8 cellular contexts compared by ENCODE assay signal in the genomic region with DNA sequence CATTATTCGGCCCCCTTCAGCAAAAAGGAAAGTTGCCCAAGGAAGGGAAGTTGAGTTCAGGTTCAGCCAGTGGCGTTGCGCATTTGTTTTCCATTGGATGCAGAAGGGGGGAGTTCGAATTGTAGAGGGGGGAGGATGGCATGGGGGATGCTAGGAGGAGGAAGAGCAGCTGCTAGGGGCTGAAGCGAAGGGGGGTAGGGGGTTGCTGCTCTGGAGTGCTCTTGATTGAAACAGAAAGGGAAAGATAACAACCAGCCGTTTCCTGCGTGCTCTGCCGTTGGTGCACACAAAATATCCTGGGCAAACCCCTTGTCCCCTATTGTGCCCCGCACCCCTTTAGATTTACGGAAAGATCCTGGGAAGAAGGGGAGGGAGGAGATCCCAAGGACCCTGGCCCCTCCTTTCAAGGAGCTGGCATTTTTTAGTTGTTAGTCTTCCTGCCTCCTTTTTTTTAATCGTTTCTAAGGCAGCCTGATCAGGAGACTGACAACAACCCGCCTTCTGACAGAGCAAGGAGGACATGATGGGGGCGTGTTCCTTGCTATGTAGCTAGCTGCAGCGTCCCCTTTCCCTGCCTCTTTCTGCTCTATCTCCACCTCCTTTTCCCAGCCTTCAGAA. TPM values are rescaled to one million over a fixed set of nuclear protein-coding genes. Genes with fewer than 3 reads are reported as not detected.
DNase-seq lines count a peak whose midpoint lies in the region; ATAC-seq and TF ChIP-seq lines count a peak whose summit lies in the region.

No MANE protein-coding gene starts in this region.

- CTCF ChIA-PET in PC-9 (lab: Charles Lee): interaction anchor here (0.7 kb wide), 2 partner anchors 60 to 264 kb away, joined by 4 to 14 read pairs; no protein-coding TSS in a partner anchor

- no peaks in the 10 kb centered on the region for H3K9me3 ChIP-seq in PC-9 (ENCODE audit: insufficient read depth, low read depth)
- no peaks in the 10 kb centered on the region for H3K9me3 ChIP-seq in neutrophil
- no peaks in the 10 kb centered on the region for H3K9me3 ChIP-seq in transverse colon

- no peak overlapping the region for H2AFZ ChIP-seq in PC-9

- H3K4me1 ChIP-seq in PC-9 (replicated peaks; ENCODE audit: insufficient read depth) (peaks cover 48% of the 10 kb centered on the region), neutrophil (ENCODE audit: control insufficient read depth in 1 of 2, insufficient read depth in 1 of 2, low read depth in 1 of 2, low read length in 1 of 2) (peaks cover 39 to 45% of the 10 kb centered on the region in 2 experiments), transverse colon (peaks cover 8 to 73% (median 52%) of the 10 kb centered on the region in 4 donors)

- peak overlapping the region; percentile 87 for H3K4me2 ChIP-seq in PC-9

- TF ChIP-seq EP300 in transverse colon (IDR thresholded peaks at IDR 0.05; ENCODE audit: low read depth): no peak

- TF ChIP-seq CTCF in PC-9 (conservative IDR thresholded peaks at IDR 0.05): no peak
- no peak for TF ChIP-seq CTCF in fibroblast of villous mesenchyme (IDR thresholded peaks at IDR 0.05; ENCODE audit: insufficient read depth, low read depth, low read length)
- no peak for TF ChIP-seq CTCF in neutrophil (IDR thresholded peaks at IDR 0.05)
- TF ChIP-seq CTCF in transverse colon (IDR thresholded peaks at IDR 0.05): no peak

- POLR2A ChIA-PET in PC-9 (lab: Charles Lee; ENCODE audit: unreplicated experiment): interaction anchor here (0.9 kb wide), 1 partner anchor 182 kb away, joined by 5 read pairs; no protein-coding TSS in a partner anchor

- 1 to 3% methylated on average over 5 to 14 of the region's 14 CpGs for WGBS in transverse colon (ENCODE audit: low coverage in 1 of 2), 2 donors

- peaks cover 12% of the 10 kb centered on the region for H3K36me3 ChIP-seq in PC-9 (ENCODE audit: low read depth)
- no peaks in the 10 kb centered on the region for H3K36me3 ChIP-seq in neutrophil
- H3K36me3 ChIP-seq in transverse colon: no peaks in the 10 kb centered on the region

- no TSS peak for BruUV-seq in PC-9 (replicated peaks; lab: Mats Ljungman, UMichigan)

- in situ Hi-C loops in transverse colon (cut with MboI; ENCODE audit: low pct_ligation_motif_present in 1 of 4, low pct_unique_long_range_greater_than_20kb in 1 of 4, low sequenced_read_pairs in 3 of 4): no loop called here

- H3K27me3 ChIP-seq in PC-9 (ENCODE audit: insufficient read depth, low read depth): no peaks in the 10 kb centered on the region
- H3K27me3 ChIP-seq in neutrophil: peaks cover 18% of the 10 kb centered on the region
- H3K27me3 ChIP-seq in transverse colon: no peaks in the 10 kb centered on the region

- intact Hi-C loops in PC-9 (cut with micrococcal nuclease; ENCODE audit: unreplicated experiment) (no loop called here), transverse colon (cut with DNase I; ENCODE audit: low total_unique reads) (loop anchor here (5.0 kb wide), 1 partner anchor 36 kb away; a partner anchor contains a TSS)

- DNase-seq in C1 segment of cervical spinal cord (lab: John Stamatoyannopoulos, UW): peak in 9 of 14 donors; percentile 7 to 63 (median 30)
- DNase-seq in PC-9: peak in 1 of 2 experiments; percentile 37
- peak; percentile 25 for DNase-seq in activated gamma-delta T cell treated with anti-CD3 and anti-CD28 coated beads, Interleukin-2, amount 50 U/mL, for 16 hours (ENCODE audit: low read depth)
- DNase-seq in fibroblast of villous mesenchyme (ENCODE audit: low read depth): peak; percentile 87
- peak; percentile 48 for DNase-seq in transverse colon
- no peak for DNase-seq in SKM-1 (lab: John Stamatoyannopoulos, UW; ENCODE audit: unreplicated experiment)

- TF ChIP-seq POLR2A in transverse colon (IDR thresholded peaks at IDR 0.05): peak; percentile 17

- ATAC-seq in GM21786 (IDR thresholded peaks at IDR 0.05; ENCODE audit: unreplicated experiment): peak; percentile 20

- H3K27ac ChIP-seq in PC-9 (no peak overlapping the region), neutrophil (peak overlapping the region; percentile 73), transverse colon (peak overlapping the region; percentile 94 to 96 (median 94))

- H4K20me1 ChIP-seq in PC-9 (ENCODE audit: insufficient read depth): peaks cover 60% of the 10 kb centered on the region

- no peaks in the 10 kb centered on the region for H3K9me2 ChIP-seq in PC-9 (ENCODE audit: insufficient read depth)

- H3K4me3 ChIP-seq in PC-9 (peak overlapping the region; percentile 69; the same call in 1 of the 2 replicates), fibroblast of villous mesenchyme (ENCODE audit: low read depth, low read length) (peak overlapping the region; percentile 91), neutrophil (ENCODE audit: low read depth in 1 of 2, low read length in 1 of 2) (peak overlapping the region; percentile 86 to 87), transverse colon (peak overlapping the region; percentile 93 to 99 (median 96))

- peaks cover 16% of the 10 kb centered on the region; the same call in 1 of the 2 replicates for H3F3A ChIP-seq in PC-9 (ENCODE audit: insufficient read depth, low read depth)

- H3K79me2 ChIP-seq in PC-9 (ENCODE audit: low read depth): peaks cover 69% of the 10 kb centered on the region

RNA-seq across cellular contexts. Expression of a gene that starts 2.1 kb away (rescaled TPM):
- 78.7 and 80.3 TPM in 2 replicates for total RNA-seq in PC-9 (2021)
- total RNA-seq in fibroblast of villous mesenchyme: 39.6 and 47.1 TPM in 2 replicates
- 100 to 1,000 TPM in 1 of 4 donors, 10 to 100 TPM in 3; 51.1 to 120 (median 75.5) TPM for total RNA-seq in transverse colon

RNA-seq across cellular contexts. Expression of a gene that starts 37.0 kb away (rescaled TPM):
- 240 and 248 TPM in 2 replicates for total RNA-seq in PC-9 (2021)
- total RNA-seq in fibroblast of villous mesenchyme: 34.1 and 44.0 TPM in 2 replicates
- 10 to 100 TPM in 3 of 4 donors, 1 to 10 TPM in 1; 3.8 to 74.2 (median 46.9) TPM for total RNA-seq in transverse colon
